ENCODE assay signal across 37 cellular contexts in genomic region chr4:186347743-186348142, GRCh38.
"Had no signal": no experiment of that assay in that cellular context is flagged by ENCODE, and none has a peak within 500 bp of the region (broad histone marks: within the 10 kb centered on the region; RNA-seq: fewer than 3 reads in every experiment).

No MANE protein-coding gene starts in this region.

- H3K4me3 ChIP-seq: breast epithelium, left ventricle myocardium inferior, lung, ovary, prostate gland, smooth muscle cell, stomach, tibial nerve had no signal

- FAIRE-seq: colon, endometrium, frontal cortex, TTC549 had no signal

- H3K36me3 Mint-ChIP-seq: activated CD4-positive, alpha-beta memory T cell treated with anti-CD3 and anti-CD28 coated beads for 36 hours; activated naive CD4-positive, alpha-beta T cell treated with anti-CD3 and anti-CD28 coated beads, Interleukin-2, amount 50 U/mL, for 24 hours; stimulated activated memory B cell treated with anti-CD40 and anti-IgM and Interleukin-4, amounts not matched to agents 10 μg/mL and 1 μg/mL and 100 μg/mL, for 72 hours had no signal

- H3K27ac ChIP-seq: breast epithelium, epithelial cell of prostate, left ventricle myocardium inferior, ovary, prostate gland, stomach, tibial nerve, VCaP had no signal

- ATAC-seq: activated CD4-positive, CD25-positive, alpha-beta regulatory T cell treated with anti-CD3 and anti-CD28 coated beads, Interleukin-2, amount 50 U/mL, for 24 hours; activated naive CD8-positive, alpha-beta T cell treated with anti-CD3 and anti-CD28 coated beads, Interleukin-2, amount 50 U/mL, for 24 hours; activated T-cell treated with anti-CD3 and anti-CD28 coated beads, Interleukin-2, amount 50 U/mL, for 4 hours; stimulated activated memory B cell treated with anti-CD40 and anti-IgM and Interleukin-4, amounts not matched to agents 10 μg/mL and 1 μg/mL and 100 μg/mL, for 72 hours had no signal

- H3K27me3 ChIP-seq: ovary, tibial nerve had no signal

- DNase-seq: activated CD4-positive, alpha-beta memory T cell treated with anti-CD3 and anti-CD28 coated beads for 36 hours; activated CD4-positive, alpha-beta T cell treated with anti-CD3 and anti-CD28 coated beads for 48 hours; activated CD8-positive, alpha-beta memory T cell treated with anti-CD3 and anti-CD28 coated beads, Interleukin-2, amount 50 U/mL, for 48 hours; activated naive CD8-positive, alpha-beta T cell treated with anti-CD3 and anti-CD28 coated beads, Interleukin-2, amount 50 U/mL, for 24 hours; activated T-cell treated with anti-CD3 and anti-CD28 coated beads, Interleukin-2, amount 50 U/mL, for 4 hours; amygdala; central memory CD4-positive, alpha-beta T cell; dermis blood vessel endothelial cell; effector CD4-positive, alpha-beta T cell; hippocampal formation; kidney glomerular epithelial cell; left ventricle myocardium inferior; mesendoderm; ovary; stimulated activated CD4-positive, alpha-beta T cell treated with anti-CD3 and anti-CD28 coated beads, Interleukin-1b, Interleukin-23, amount 100 ng/mL, for 48 hours; stimulated activated CD4-positive, alpha-beta T cell treated with anti-CD3 and anti-CD28 coated beads, Interleukin-4, amount 100 ng/mL, for 4 hours; stimulated activated CD8-positive, alpha-beta memory T cell treated with anti-CD3 and anti-CD28 coated beads, Interleukin-4, amount 100 ng/mL, for 48 hours; stomach; SW 1271; T-helper 9 cell had no signal

- H3K27ac Mint-ChIP-seq: activated CD4-positive, alpha-beta memory T cell treated with anti-CD3 and anti-CD28 coated beads for 36 hours; activated naive CD4-positive, alpha-beta T cell treated with anti-CD3 and anti-CD28 coated beads, Interleukin-2, amount 50 U/mL, for 24 hours; activated naive CD8-positive, alpha-beta T cell treated with anti-CD3 and anti-CD28 coated beads, Interleukin-2, amount 50 U/mL, for 24 hours; activated T-helper 2 cell treated with anti-CD3 and anti-CD28 coated beads, Interferon-gamma antibody, Interleukin-2, Interleukin-4, amounts not matched to agents 10 μg/mL and 5 μg/mL and 100 μg/mL, durations not matched to agents 14 hours and 24 hours and 36 hours; nephron; stimulated activated memory B cell treated with anti-CD40 and anti-IgM and Interleukin-4, amounts not matched to agents 10 μg/mL and 1 μg/mL and 100 μg/mL, for 72 hours; T-helper 1 cell treated with Interleukin-12 subunit alpha and Interleukin-12 subunit beta and Interleukin-4 antibody, amounts not matched to agents 30 μg/mL and 1 μg/mL, for 36 hours had no signal

- H3K4me1 Mint-ChIP-seq: activated naive CD4-positive, alpha-beta T cell treated with anti-CD3 and anti-CD28 coated beads, Interleukin-2, amount 50 U/mL, for 24 hours; activated naive CD8-positive, alpha-beta T cell treated with anti-CD3 and anti-CD28 coated beads, Interleukin-2, amount 50 U/mL, for 24 hours; stimulated activated memory B cell treated with anti-CD40 and anti-IgM and Interleukin-4, amounts not matched to agents 10 μg/mL and 1 μg/mL and 100 μg/mL, for 72 hours had no signal

- H3K36me3 ChIP-seq: breast epithelium, left ventricle myocardium inferior, ovary, prostate gland, stomach, tibial nerve had no signal

- H3K4me3 Mint-ChIP-seq: activated CD4-positive, alpha-beta memory T cell treated with anti-CD3 and anti-CD28 coated beads for 36 hours; activated naive CD4-positive, alpha-beta T cell treated with anti-CD3 and anti-CD28 coated beads, Interleukin-2, amount 50 U/mL, for 24 hours; activated naive CD8-positive, alpha-beta T cell treated with anti-CD3 and anti-CD28 coated beads, Interleukin-2, amount 50 U/mL, for 24 hours; activated T-cell treated with anti-CD3 and anti-CD28 coated beads, Interleukin-2, amount 50 U/mL, for 4 hours; nephron; stimulated activated memory B cell treated with anti-CD40 and anti-IgM and Interleukin-4, amounts not matched to agents 10 μg/mL and 1 μg/mL and 100 μg/mL, for 72 hours; T-helper 1 cell treated with Interleukin-12 subunit alpha and Interleukin-12 subunit beta and Interleukin-4 antibody, amounts not matched to agents 30 μg/mL and 1 μg/mL, for 36 hours had no signal

- H3K9me3 Mint-ChIP-seq: activated CD4-positive, alpha-beta memory T cell treated with anti-CD3 and anti-CD28 coated beads for 36 hours; activated naive CD4-positive, alpha-beta T cell treated with anti-CD3 and anti-CD28 coated beads, Interleukin-2, amount 50 U/mL, for 24 hours; activated naive CD8-positive, alpha-beta T cell treated with anti-CD3 and anti-CD28 coated beads, Interleukin-2, amount 50 U/mL, for 24 hours; activated T-cell treated with anti-CD3 and anti-CD28 coated beads, Interleukin-2, amount 50 U/mL, for 4 hours; activated T-helper 2 cell treated with anti-CD3 and anti-CD28 coated beads, Interferon-gamma antibody, Interleukin-2, Interleukin-4, amounts not matched to agents 10 μg/mL and 5 μg/mL and 100 μg/mL, durations not matched to agents 14 hours and 24 hours and 36 hours; nephron; stimulated activated memory B cell treated with anti-CD40 and anti-IgM and Interleukin-4, amounts not matched to agents 10 μg/mL and 1 μg/mL and 100 μg/mL, for 72 hours; T-helper 1 cell treated with Interleukin-12 subunit alpha and Interleukin-12 subunit beta and Interleukin-4 antibody, amounts not matched to agents 30 μg/mL and 1 μg/mL, for 36 hours had no signal

- H3K9me3 ChIP-seq: breast epithelium, left ventricle myocardium inferior, ovary, prostate gland, stomach, tibial nerve had no signal

- H3K4me2 ChIP-seq: smooth muscle cell had no signal

- H3K4me1 ChIP-seq: breast epithelium, left ventricle myocardium inferior, prostate gland, stomach, tibial nerve had no signal
